Comparison of ENCODE assay signal across 28 cellular contexts in genomic region chr13:49932066-49932465, GRCh38.
"Had no signal": no experiment of that assay in that cellular context is flagged by ENCODE, and none has a peak within 500 bp of the region (broad histone marks: within the 10 kb centered on the region; RNA-seq: fewer than 3 reads in every experiment).

No MANE protein-coding gene starts in this region.

- H3K9me3 Mint-ChIP-seq: activated CD4-positive, alpha-beta memory T cell treated with anti-CD3 and anti-CD28 coated beads, Interleukin-2, amount 10 ng/mL, durations not matched to agents 7 days and 5 days; activated CD4-positive, alpha-beta T cell treated with anti-CD3 and anti-CD28 coated beads, Interleukin-2, amount 10 ng/mL, durations not matched to agents 7 days and 5 days; activated naive CD4-positive, alpha-beta T cell treated with anti-CD3 and anti-CD28 coated beads, Interleukin-2, amount 10 ng/mL, durations not matched to agents 7 days and 5 days; activated naive CD4-positive, alpha-beta T cell treated with anti-CD3 and anti-CD28 coated beads, Interleukin-2, amount 50 U/mL, for 72 hours; activated naive CD8-positive, alpha-beta T cell treated with anti-CD3 and anti-CD28 coated beads, Interleukin-2, amount 10 ng/mL, durations not matched to agents 7 days and 5 days; activated T-cell treated with anti-CD3 and anti-CD28 coated beads, Interleukin-2, amount 50 U/mL, for 24 hours; activated T-cell treated with anti-CD3 and anti-CD28 coated beads, Interleukin-2, amount 50 U/mL, for 72 hours; central memory CD8-positive, alpha-beta T cell; dendritic cell treated with granulocyte-macrophage colony-stimulating factor and Interleukin-4, amounts not matched to agents 40 ng/mL and 50 ng/mL, for 4 days; endodermal cell had no signal

- ATAC-seq: activated naive CD4-positive, alpha-beta T cell treated with anti-CD3 and anti-CD28 coated beads, Interleukin-2, amount 50 U/mL, for 72 hours; activated T-cell treated with anti-CD3 and anti-CD28 coated beads, Interleukin-2, amount 50 U/mL, for 72 hours; esophagus mucosa had no signal

- H3K36me3 Mint-ChIP-seq: activated naive CD4-positive, alpha-beta T cell treated with anti-CD3 and anti-CD28 coated beads, Interleukin-2, amount 10 ng/mL, durations not matched to agents 7 days and 5 days had no signal

- DNase-seq: activated CD4-positive, alpha-beta memory T cell treated with anti-CD3 and anti-CD28 coated beads, Interleukin-2, amount 10 ng/mL, durations not matched to agents 7 days and 5 days; activated CD4-positive, alpha-beta T cell treated with anti-CD3 and anti-CD28 coated beads for 1 hour; activated CD4-positive, alpha-beta T cell treated with anti-CD3 and anti-CD28 coated beads for 4 hours; activated CD4-positive, alpha-beta T cell treated with anti-CD3 and anti-CD28 coated beads, Interleukin-2, amount 10 ng/mL, durations not matched to agents 7 days and 5 days; activated CD4-positive, alpha-beta T cell treated with anti-CD3 and anti-CD28 coated beads, Interleukin-2, amount 50 U/mL, for 4 hours; activated CD4-positive, CD25-positive, alpha-beta regulatory T cell; activated CD8-positive, alpha-beta memory T cell treated with anti-CD3 and anti-CD28 coated beads, Interleukin-2, amount 50 U/mL, for 48 hours; activated gamma-delta T cell; activated naive CD4-positive, alpha-beta T cell; activated naive CD4-positive, alpha-beta T cell treated with anti-CD3 and anti-CD28 coated beads, Interleukin-2, amount 10 ng/mL, durations not matched to agents 7 days and 5 days; activated naive CD8-positive, alpha-beta T cell treated with anti-CD3 and anti-CD28 coated beads, Interleukin-2, amount 10 ng/mL, durations not matched to agents 7 days and 5 days; activated T-cell treated with anti-CD3 and anti-CD28 coated beads for 4 hours; activated T-cell treated with anti-CD3 and anti-CD28 coated beads, Interleukin-2, amount 50 U/mL, for 24 hours; activated T-cell treated with anti-CD3 and anti-CD28 coated beads, Interleukin-2, amount 50 U/mL, for 72 hours; amniotic stem cell; anterior cingulate cortex; brain microvascular endothelial cell; dorsolateral prefrontal cortex; effector memory CD4-positive, alpha-beta T cell; endodermal cell; foreskin fibroblast; head of caudate nucleus; T-helper 2 cell had no signal

- H3K27me3 Mint-ChIP-seq: activated T-cell treated with anti-CD3 and anti-CD28 coated beads, Interleukin-2, amount 50 U/mL, for 24 hours; central memory CD8-positive, alpha-beta T cell; dendritic cell treated with granulocyte-macrophage colony-stimulating factor and Interleukin-4, amounts not matched to agents 40 ng/mL and 50 ng/mL, for 4 days had no signal

- H3K36me3 ChIP-seq: brain microvascular endothelial cell had no signal

- H3K27ac Mint-ChIP-seq: activated CD4-positive, alpha-beta memory T cell treated with anti-CD3 and anti-CD28 coated beads, Interleukin-2, amount 10 ng/mL, durations not matched to agents 7 days and 5 days; activated CD4-positive, alpha-beta T cell treated with anti-CD3 and anti-CD28 coated beads, Interleukin-2, amount 10 ng/mL, durations not matched to agents 7 days and 5 days; activated naive CD4-positive, alpha-beta T cell treated with anti-CD3 and anti-CD28 coated beads, Interleukin-2, amount 10 ng/mL, durations not matched to agents 7 days and 5 days; activated naive CD4-positive, alpha-beta T cell treated with anti-CD3 and anti-CD28 coated beads, Interleukin-2, amount 50 U/mL, for 72 hours; activated naive CD8-positive, alpha-beta T cell treated with anti-CD3 and anti-CD28 coated beads, Interleukin-2, amount 10 ng/mL, durations not matched to agents 7 days and 5 days; activated T-cell treated with anti-CD3 and anti-CD28 coated beads, Interleukin-2, amount 50 U/mL, for 24 hours; activated T-cell treated with anti-CD3 and anti-CD28 coated beads, Interleukin-2, amount 50 U/mL, for 72 hours; dendritic cell treated with granulocyte-macrophage colony-stimulating factor and Interleukin-4, amounts not matched to agents 40 ng/mL and 50 ng/mL, for 4 days; endodermal cell had no signal

- H3K4me3 ChIP-seq: coronary artery had no signal

- H3K4me3 Mint-ChIP-seq: activated CD4-positive, alpha-beta memory T cell treated with anti-CD3 and anti-CD28 coated beads, Interleukin-2, amount 10 ng/mL, durations not matched to agents 7 days and 5 days; activated CD4-positive, alpha-beta T cell treated with anti-CD3 and anti-CD28 coated beads, Interleukin-2, amount 10 ng/mL, durations not matched to agents 7 days and 5 days; activated naive CD4-positive, alpha-beta T cell treated with anti-CD3 and anti-CD28 coated beads, Interleukin-2, amount 10 ng/mL, durations not matched to agents 7 days and 5 days; activated naive CD8-positive, alpha-beta T cell treated with anti-CD3 and anti-CD28 coated beads, Interleukin-2, amount 10 ng/mL, durations not matched to agents 7 days and 5 days; activated T-cell treated with anti-CD3 and anti-CD28 coated beads, Interleukin-2, amount 50 U/mL, for 24 hours; activated T-cell treated with anti-CD3 and anti-CD28 coated beads, Interleukin-2, amount 50 U/mL, for 72 hours; central memory CD8-positive, alpha-beta T cell; dendritic cell treated with granulocyte-macrophage colony-stimulating factor and Interleukin-4, amounts not matched to agents 40 ng/mL and 50 ng/mL, for 4 days; endodermal cell had no signal

- H3K27me3 ChIP-seq: brain microvascular endothelial cell, dorsolateral prefrontal cortex had no signal
